In genomic region chr2:24065341-24065740, GRCh38 we compare ENCODE assay signal across 27 cellular contexts. TPM values are rescaled to one million over a fixed set of nuclear protein-coding genes. Genes with fewer than 3 reads are reported as not detected.
DNase-seq lines count a peak whose midpoint lies in the region; ATAC-seq, FAIRE-seq and TF ChIP-seq lines count a peak whose summit lies in the region.
"Had no signal": no experiment of that assay in that cellular context is flagged by ENCODE, and none has a peak within 500 bp of the region (broad histone marks: within the 10 kb centered on the region; RNA-seq: fewer than 3 reads in every experiment).

No MANE protein-coding gene starts in this region.

- FAIRE-seq in HepG2 (lab: Jason Lieb, UNC) = no peak
- FAIRE-seq: A549, D721Med, GM12878 had no signal

- H3K27ac ChIP-seq in HepG2 (ENCODE audit: extremely low read length, insufficient read depth, low read length) (no peak overlapping the region), right lobe of liver (no peak overlapping the region), neural progenitor cell (peak overlapping the region; percentile 37)
- H3K27ac ChIP-seq: A549; BLaER1 treated with 17β-estradiol and CSF1 and Interleukin-3, amounts not matched to agents 10 nM and 100 nM had no signal

- H3K4me3 ChIP-seq in HepG2 (replicated peaks in 1 of 3; ENCODE audit: insufficient read depth in 1 of 3, low read depth in 2 of 3, low read length in 3 of 3) = no peak overlapping the region
- no peak overlapping the region for H3K4me3 ChIP-seq in right lobe of liver
- no peak overlapping the region for H3K4me3 ChIP-seq in neural progenitor cell
- H3K4me3 ChIP-seq: A549; BLaER1 treated with 17β-estradiol and CSF1 and Interleukin-3, amounts not matched to agents 10 nM and 100 nM; GM12878; GM23338 had no signal

- TF ChIP-seq POLR2A in HepG2 (IDR thresholded peaks at IDR 0.05; ENCODE audit: insufficient read depth in 1 of 2, low read depth in 2 of 2, low read length in 2 of 2) (no peak), right lobe of liver (IDR thresholded peaks at IDR 0.05) (no peak)

- no peaks in the 10 kb centered on the region for H3K9me3 ChIP-seq in HepG2 (ENCODE audit: low read length)
- no peaks in the 10 kb centered on the region for H3K9me3 ChIP-seq in right lobe of liver
- H3K9me3 ChIP-seq in neural progenitor cell (ENCODE audit: low read depth) = no peaks in the 10 kb centered on the region
- H3K9me3 ChIP-seq: A549; BE2C; BLaER1 treated with 17β-estradiol and CSF1 and Interleukin-3, amounts not matched to agents 10 nM and 100 nM had no signal

- peaks cover 17 to 56% of the 10 kb centered on the region in 2 experiments for H3K36me3 ChIP-seq in HepG2 (replicated peaks in 1 of 2; ENCODE audit: control insufficient read depth in 1 of 2, insufficient read depth in 2 of 2, low read length in 2 of 2)
- peaks cover 0 to 29% (median 13%) of the 10 kb centered on the region in 4 donors for H3K36me3 ChIP-seq in right lobe of liver
- no peaks in the 10 kb centered on the region for H3K36me3 ChIP-seq in neural progenitor cell

- H3K36me3 Mint-ChIP-seq in activated CD4-positive, alpha-beta T cell treated with anti-CD3 and anti-CD28 coated beads for 36 hours (ENCODE audit: low read depth) = peaks cover 3% of the 10 kb centered on the region
- peaks cover 46% of the 10 kb centered on the region for H3K36me3 Mint-ChIP-seq in activated T-cell treated with anti-CD3 and anti-CD28 coated beads, Interleukin-2, amount 50 U/mL, for 24 hours (ENCODE audit: low read depth)
- peaks cover 6% of the 10 kb centered on the region for H3K36me3 Mint-ChIP-seq in neural progenitor cell

- ATAC-seq in activated CD4-positive, alpha-beta T cell treated with anti-CD3 and anti-CD28 coated beads for 36 hours = peak; percentile 70
- ATAC-seq in HepG2 = no peak
- ATAC-seq in right lobe of liver = no peak
- no peak for ATAC-seq in GM19023 (IDR thresholded peaks at IDR 0.05; ENCODE audit: unreplicated experiment)
- ATAC-seq: A549, GM12878, GM23338, HCT116 had no signal

- TF ChIP-seq EP300 in HepG2 (IDR thresholded peaks at IDR 0.05; ENCODE audit: low read depth in 2 of 2, low read length in 2 of 2) = no peak
- TF ChIP-seq EP300 in HepG2 (CRISPR knock-in tag; IDR thresholded peaks at IDR 0.05; ENCODE audit: borderline replicate concordance) = no peak

- H3F3A ChIP-seq in neural progenitor cell (ENCODE audit: low read depth) = peaks cover 21% of the 10 kb centered on the region

- POLR2A ChIA-PET in activated CD4-positive, alpha-beta T cell treated with anti-CD3 and anti-CD28 coated beads for 36 hours (lab: Charles Lee) = no interaction called here
- POLR2A ChIA-PET in HepG2 (lab: Yijun Ruan, JAX) = interaction anchor here (1.5 to 5.2 kb wide), 7 partner anchors 11 to 138 kb away, joined by 4 to 20 read pairs (median 9); partner anchors contain the start of genes ATAD2B, SF3B6, TP53I3 and WDCP

- H3K4me2 ChIP-seq in HepG2 (ENCODE audit: low read depth, low read length) (no peak overlapping the region), neural progenitor cell (no peak overlapping the region)
- H3K4me2 ChIP-seq: A549; BLaER1 treated with 17β-estradiol and CSF1 and Interleukin-3, amounts not matched to agents 10 nM and 100 nM; GM23338 had no signal

- H3K4me1 Mint-ChIP-seq in activated CD4-positive, alpha-beta T cell treated with anti-CD3 and anti-CD28 coated beads for 36 hours = peaks cover 9% of the 10 kb centered on the region
- H3K4me1 Mint-ChIP-seq in activated T-cell treated with anti-CD3 and anti-CD28 coated beads, Interleukin-2, amount 50 U/mL, for 24 hours (ENCODE audit: low read depth) = peaks cover 13% of the 10 kb centered on the region
- no peaks in the 10 kb centered on the region for H3K4me1 Mint-ChIP-seq in neural progenitor cell
- H3K4me1 Mint-ChIP-seq: CD8-positive, alpha-beta memory T cell; GM23338 had no signal

- H4K20me1 ChIP-seq in HepG2 (ENCODE audit: insufficient read depth, low read length) (no peaks in the 10 kb centered on the region), neural progenitor cell (ENCODE audit: low read depth) (peaks cover 4% of the 10 kb centered on the region)

- no peak for DNase-seq in activated CD4-positive, alpha-beta T cell treated with anti-CD3 and anti-CD28 coated beads for 36 hours
- DNase-seq in activated CD4-positive, alpha-beta T cell treated with anti-CD3 and anti-CD28 coated beads, Interleukin-2, amount 50 U/mL, for 1 hour = no peak
- DNase-seq in activated T-cell treated with anti-CD3 and anti-CD28 coated beads, Interleukin-2, amount 50 U/mL, for 24 hours = no peak
- DNase-seq in activated T-cell treated with anti-CD3 and anti-CD28 coated beads for 4 hours (no peak), HepG2 (ENCODE audit: low spot score) (no peak), right lobe of liver (no peak), neural progenitor cell (ENCODE audit: low spot score) (no peak)
- DNase-seq: 8988T; ACHN; AML-193; BE2C; CD4-positive, alpha-beta T cell; CD8-positive, alpha-beta memory T cell; DMS 273 treated with DMSO at 0.1 percent for 48 hours; DMS79; EL; GDM1; H9 had no signal

- TF ChIP-seq RAD21 in HepG2 (CRISPR knock-in tag; IDR thresholded peaks at IDR 0.05) = no peak

- WGBS in HepG2 (ENCODE audit: low lambda C conversion rate) = 98% methylated on average over 2 of the region's 2 CpGs
- WGBS in right lobe of liver (ENCODE audit: insufficient coverage, low coverage, low lambda C conversion rate, missing lambda C conversion rate) = 77% methylated on average over 2 of the region's 2 CpGs

- intact Hi-C loops in activated CD4-positive, alpha-beta T cell treated with anti-CD3 and anti-CD28 coated beads for 36 hours (cut with DNase I, micrococcal nuclease) = no loop called here
- intact Hi-C loops in HepG2 (cut with micrococcal nuclease; ENCODE audit: unreplicated experiment) (no loop called here), right lobe of liver (cut with DNase I) (no loop called here)

- H3K79me2 ChIP-seq in HepG2 (ENCODE audit: insufficient read depth, low read length) = no peaks in the 10 kb centered on the region
- peaks cover 4% of the 10 kb centered on the region for H3K79me2 ChIP-seq in neural progenitor cell (ENCODE audit: low read depth)

- no TSS peak for BruUV-seq in HepG2 (replicated peaks; lab: Mats Ljungman, UMichigan)

- no peak overlapping the region for H3K27ac Mint-ChIP-seq in activated CD4-positive, alpha-beta T cell treated with anti-CD3 and anti-CD28 coated beads for 36 hours
- H3K27ac Mint-ChIP-seq in activated T-cell treated with anti-CD3 and anti-CD28 coated beads, Interleukin-2, amount 50 U/mL, for 24 hours = peak overlapping the region; percentile 1
- no peak overlapping the region for H3K27ac Mint-ChIP-seq in neural progenitor cell
- H3K27ac Mint-ChIP-seq: CD14-positive monocyte; CD4-positive, alpha-beta T cell; GM23338; H9 had no signal

- H3K27me3 Mint-ChIP-seq in activated CD4-positive, alpha-beta T cell treated with anti-CD3 and anti-CD28 coated beads for 36 hours = no peaks in the 10 kb centered on the region
- H3K27me3 Mint-ChIP-seq in activated T-cell treated with anti-CD3 and anti-CD28 coated beads, Interleukin-2, amount 50 U/mL, for 24 hours = no peaks in the 10 kb centered on the region
- H3K27me3 Mint-ChIP-seq in neural progenitor cell (ENCODE audit: insufficient read depth, low read depth) = no peaks in the 10 kb centered on the region
- H3K27me3 Mint-ChIP-seq: CD4-positive, alpha-beta T cell; CD8-positive, alpha-beta memory T cell had no signal

- H3K4me3 Mint-ChIP-seq in activated CD4-positive, alpha-beta T cell treated with anti-CD3 and anti-CD28 coated beads for 36 hours = no peak overlapping the region
- no peak overlapping the region for H3K4me3 Mint-ChIP-seq in activated T-cell treated with anti-CD3 and anti-CD28 coated beads, Interleukin-2, amount 50 U/mL, for 24 hours
- H3K4me3 Mint-ChIP-seq in neural progenitor cell = no peak overlapping the region
- H3K4me3 Mint-ChIP-seq: CD14-positive monocyte; CD4-positive, alpha-beta T cell; CD8-positive, alpha-beta memory T cell; GM23338; H9 had no signal

- H3K27me3 ChIP-seq in HepG2 (ENCODE audit: control insufficient read depth in 1 of 2, insufficient read depth in 2 of 2, low read length in 2 of 2) (no peaks in the 10 kb centered on the region), right lobe of liver (no peaks in the 10 kb centered on the region), neural progenitor cell (no peaks in the 10 kb centered on the region)
- H3K27me3 ChIP-seq: BE2C; BLaER1 treated with 17β-estradiol and CSF1 and Interleukin-3, amounts not matched to agents 10 nM and 100 nM had no signal

- no peaks in the 10 kb centered on the region for H3K4me1 ChIP-seq in HepG2 (ENCODE audit: insufficient read depth, low read length)
- no peaks in the 10 kb centered on the region for H3K4me1 ChIP-seq in right lobe of liver
- H3K4me1 ChIP-seq in neural progenitor cell = no peaks in the 10 kb centered on the region
- H3K4me1 ChIP-seq: A549, BE2C had no signal

- CTCF ChIA-PET in activated CD4-positive, alpha-beta T cell treated with anti-CD3 and anti-CD28 coated beads for 36 hours (lab: Charles Lee) = interaction anchor here (0.6 kb wide), 1 partner anchor 25 kb away, joined by 3 read pairs; no protein-coding TSS in a partner anchor
- CTCF ChIA-PET in HepG2 (lab: Yijun Ruan, JAX; ENCODE audit: low intra/inter-chr PET ratio, low total read pairs) = no interaction called here

- in situ Hi-C loops in HepG2 (cut with HindIII; ENCODE audit: extremely low pct_ligation_motif_present, low pct_unique_long_range_greater_than_20kb) = no loop called here

- no peak overlapping the region for H2AFZ ChIP-seq in HepG2 (ENCODE audit: low read length)
- no peak overlapping the region for H2AFZ ChIP-seq in neural progenitor cell (replicated peaks)
- H2AFZ ChIP-seq: GM23338 had no signal

- H3K9ac ChIP-seq in HepG2 (ENCODE audit: insufficient read depth, low read depth, low read length) (no peak overlapping the region), neural progenitor cell (no peak overlapping the region)
- H3K9ac ChIP-seq: BLaER1 treated with 17β-estradiol and CSF1 and Interleukin-3, amounts not matched to agents 10 nM and 100 nM had no signal

- TF ChIP-seq CTCF in HepG2 (CRISPR knock-in tag; IDR thresholded peaks at IDR 0.05) (no peak), right lobe of liver (IDR thresholded peaks at IDR 0.05) (no peak), neural progenitor cell (IDR thresholded peaks at IDR 0.05) (no peak)

- no peaks in the 10 kb centered on the region for H3K9me3 Mint-ChIP-seq in activated CD4-positive, alpha-beta T cell treated with anti-CD3 and anti-CD28 coated beads for 36 hours (ENCODE audit: low read depth)
- H3K9me3 Mint-ChIP-seq in activated T-cell treated with anti-CD3 and anti-CD28 coated beads, Interleukin-2, amount 50 U/mL, for 24 hours = no peaks in the 10 kb centered on the region
- H3K9me3 Mint-ChIP-seq in neural progenitor cell = no peaks in the 10 kb centered on the region
- H3K9me3 Mint-ChIP-seq: CD14-positive monocyte; CD4-positive, alpha-beta T cell; CD8-positive, alpha-beta memory T cell; GM23338; H9 had no signal

RNA-seq across cellular contexts. Expression of gene SF3B6, which starts 10.8 kb away (rescaled TPM):
- 100 to 1,000 TPM; 128 to 143 TPM for total RNA-seq in activated CD4-positive, alpha-beta T cell treated with anti-CD3 and anti-CD28 coated beads for 36 hours
- total RNA-seq in HepG2 (2016; rRNA removed; fragmentation: Illumina TruSeq; extraction: Trizol) = 182 and 254 TPM in 2 replicates
- 45.9 and 48.0 TPM in 2 replicates for total RNA-seq in HepG2 (2016; cell fraction: cytosol; rRNA removed; fragmentation: Illumina TruSeq; extraction: Trizol; ENCODE audit: low read depth)
- 184 and 279 TPM in 2 replicates for total RNA-seq in HepG2 (2016; cell fraction: insoluble cytoplasmic fraction; rRNA removed; fragmentation: Illumina TruSeq; extraction: Trizol)
- 58.5 and 66.4 TPM in 2 replicates for total RNA-seq in HepG2 (2016; cell fraction: membrane; rRNA removed; fragmentation: Illumina TruSeq; extraction: Trizol)
- total RNA-seq in HepG2 (2016; cell fraction: nucleus; rRNA removed; fragmentation: Illumina TruSeq; extraction: Trizol) = 61.8 and 72.9 TPM in 2 replicates
- 140 and 177 TPM in 2 replicates for polyA plus RNA-seq in HepG2 (2011; rRNA removed)
- 101 and 135 TPM in 2 replicates for polyA plus RNA-seq in HepG2 (2011; cell fraction: cytosol; rRNA removed)
- polyA plus RNA-seq in HepG2 (2011; cell fraction: nucleus; rRNA removed) = 24.9 and 35.7 TPM in 2 replicates
- polyA plus RNA-seq in HepG2 (2012) = 159 and 167 TPM in 2 replicates
- polyA plus RNA-seq in HepG2 (2016; cell fraction: cytosol; fragmentation: Illumina TruSeq; extraction: Trizol; ENCODE audit: low read depth) = 35.5 and 45.7 TPM in 2 replicates
- polyA plus RNA-seq in HepG2 (2016; cell fraction: insoluble cytoplasmic fraction; fragmentation: Illumina TruSeq; extraction: Trizol; ENCODE audit: low read depth) = 279 and 313 TPM in 2 replicates
- polyA plus RNA-seq in HepG2 (2016; cell fraction: membrane; fragmentation: Illumina TruSeq; extraction: Trizol; ENCODE audit: low read depth) = 54.3 and 63.6 TPM in 2 replicates
- polyA plus RNA-seq in HepG2 (2016; cell fraction: nucleus; fragmentation: Illumina TruSeq; extraction: Trizol; ENCODE audit: insufficient read depth, low read depth) = 127 TPM in 2 replicates
- polyA minus RNA-seq in HepG2 (2011; rRNA and poly(A)+ RNA removed; ENCODE audit: low replicate concordance) = 17.1 and 27.0 TPM in 2 replicates
- 30.5 and 35.6 TPM in 2 replicates for polyA minus RNA-seq in HepG2 (2011; cell fraction: cytosol; rRNA and poly(A)+ RNA removed)
- 21.8 and 26.1 TPM in 2 replicates for polyA minus RNA-seq in HepG2 (2011; cell fraction: nucleus; rRNA and poly(A)+ RNA removed)
- 10 to 100 TPM; 32.7 to 70.8 (median 40.3) TPM for total RNA-seq in right lobe of liver
- total RNA-seq in neural progenitor cell (ENCODE audit: low replicate concordance) = 186 and 329 TPM in 2 replicates

RNA-seq across cellular contexts. Expression of gene FKBP1B, which starts 15.8 kb away (rescaled TPM):
- total RNA-seq in activated CD4-positive, alpha-beta T cell treated with anti-CD3 and anti-CD28 coated beads for 36 hours = 1 to 10 TPM; 1.4 to 1.7 TPM
- total RNA-seq in HepG2 (2016; rRNA removed; fragmentation: Illumina TruSeq; extraction: Trizol) (35.2 and 36.8 TPM in 2 replicates), right lobe of liver (10 to 100 TPM in 1 of 6 experiments, 1 to 10 TPM in 5; 2.4 to 11.0 (median 3.2) TPM), neural progenitor cell (ENCODE audit: low replicate concordance) (46.0 and 58.6 TPM in 2 replicates)
- 55.0 and 71.6 TPM in 2 replicates for total RNA-seq in HepG2 (2016; cell fraction: cytosol; rRNA removed; fragmentation: Illumina TruSeq; extraction: Trizol; ENCODE audit: low read depth)
- total RNA-seq in HepG2 (2016; cell fraction: insoluble cytoplasmic fraction; rRNA removed; fragmentation: Illumina TruSeq; extraction: Trizol) = 34.9 and 36.5 TPM in 2 replicates
- total RNA-seq in HepG2 (2016; cell fraction: membrane; rRNA removed; fragmentation: Illumina TruSeq; extraction: Trizol) = 58.1 and 75.9 TPM in 2 replicates
- total RNA-seq in HepG2 (2016; cell fraction: nucleus; rRNA removed; fragmentation: Illumina TruSeq; extraction: Trizol) = 12.0 and 18.4 TPM in 2 replicates
- 96.3 and 103 TPM in 2 replicates for polyA plus RNA-seq in HepG2 (2011; rRNA removed)
- 87.0 and 103 TPM in 2 replicates for polyA plus RNA-seq in HepG2 (2011; cell fraction: cytosol; rRNA removed)
- 33.1 and 49.7 TPM in 2 replicates for polyA plus RNA-seq in HepG2 (2011; cell fraction: nucleus; rRNA removed)
- polyA plus RNA-seq in HepG2 (2012) = 47.5 and 47.8 TPM in 2 replicates
- 73.6 and 97.4 TPM in 2 replicates for polyA plus RNA-seq in HepG2 (2016; cell fraction: cytosol; fragmentation: Illumina TruSeq; extraction: Trizol; ENCODE audit: low read depth)
- polyA plus RNA-seq in HepG2 (2016; cell fraction: insoluble cytoplasmic fraction; fragmentation: Illumina TruSeq; extraction: Trizol; ENCODE audit: low read depth) = 41.3 and 48.9 TPM in 2 replicates
- 69.3 and 86.0 TPM in 2 replicates for polyA plus RNA-seq in HepG2 (2016; cell fraction: membrane; fragmentation: Illumina TruSeq; extraction: Trizol; ENCODE audit: low read depth)
- 29.4 and 29.5 TPM in 2 replicates for polyA plus RNA-seq in HepG2 (2016; cell fraction: nucleus; fragmentation: Illumina TruSeq; extraction: Trizol; ENCODE audit: insufficient read depth, low read depth)
- 52.4 TPM in 1 of 2 replicates, not detected in the other for polyA minus RNA-seq in HepG2 (2011; rRNA and poly(A)+ RNA removed; ENCODE audit: low replicate concordance)
- 15.2 and 16.6 TPM in 2 replicates for polyA minus RNA-seq in HepG2 (2011; cell fraction: cytosol; rRNA and poly(A)+ RNA removed)
- polyA minus RNA-seq in HepG2 (2011; cell fraction: nucleus; rRNA and poly(A)+ RNA removed) = 10.4 and 15.9 TPM in 2 replicates

RNA-seq across cellular contexts. Expression of gene WDCP, which starts 18.1 kb away (rescaled TPM):
- total RNA-seq in activated CD4-positive, alpha-beta T cell treated with anti-CD3 and anti-CD28 coated beads for 36 hours = 10 to 100 TPM; 13.2 to 21.5 TPM
- 22.6 and 39.4 TPM in 2 replicates for total RNA-seq in HepG2 (2016; rRNA removed; fragmentation: Illumina TruSeq; extraction: Trizol)
- total RNA-seq in HepG2 (2016; cell fraction: cytosol; rRNA removed; fragmentation: Illumina TruSeq; extraction: Trizol; ENCODE audit: low read depth) = 3.2 and 3.4 TPM in 2 replicates
- 23.3 and 42.2 TPM in 2 replicates for total RNA-seq in HepG2 (2016; cell fraction: insoluble cytoplasmic fraction; rRNA removed; fragmentation: Illumina TruSeq; extraction: Trizol)
- 12.6 and 14.9 TPM in 2 replicates for total RNA-seq in HepG2 (2016; cell fraction: membrane; rRNA removed; fragmentation: Illumina TruSeq; extraction: Trizol)
- 18.0 and 19.2 TPM in 2 replicates for total RNA-seq in HepG2 (2016; cell fraction: nucleus; rRNA removed; fragmentation: Illumina TruSeq; extraction: Trizol)
- 17.4 and 20.6 TPM in 2 replicates for polyA plus RNA-seq in HepG2 (2011; rRNA removed)
- 10.3 and 15.6 TPM in 2 replicates for polyA plus RNA-seq in HepG2 (2011; cell fraction: cytosol; rRNA removed)
- 17.4 and 19.0 TPM in 2 replicates for polyA plus RNA-seq in HepG2 (2011; cell fraction: nucleus; rRNA removed)
- 12.5 and 13.0 TPM in 2 replicates for polyA plus RNA-seq in HepG2 (2012)
- 1.0 and 1.3 TPM in 2 replicates for polyA plus RNA-seq in HepG2 (2016; cell fraction: cytosol; fragmentation: Illumina TruSeq; extraction: Trizol; ENCODE audit: low read depth)
- polyA plus RNA-seq in HepG2 (2016; cell fraction: insoluble cytoplasmic fraction; fragmentation: Illumina TruSeq; extraction: Trizol; ENCODE audit: low read depth) = 20.9 and 21.5 TPM in 2 replicates
- polyA plus RNA-seq in HepG2 (2016; cell fraction: membrane; fragmentation: Illumina TruSeq; extraction: Trizol; ENCODE audit: low read depth) = 3.5 and 4.4 TPM in 2 replicates
- polyA plus RNA-seq in HepG2 (2016; cell fraction: nucleus; fragmentation: Illumina TruSeq; extraction: Trizol; ENCODE audit: insufficient read depth, low read depth) = 20.8 and 24.4 TPM in 2 replicates
- 60.3 and 78.7 TPM in 2 replicates for polyA minus RNA-seq in HepG2 (2011; rRNA and poly(A)+ RNA removed; ENCODE audit: low replicate concordance)
- 10.6 and 13.8 TPM in 2 replicates for polyA minus RNA-seq in HepG2 (2011; cell fraction: cytosol; rRNA and poly(A)+ RNA removed)
- polyA minus RNA-seq in HepG2 (2011; cell fraction: nucleus; rRNA and poly(A)+ RNA removed) = 14.5 and 19.5 TPM in 2 replicates
- 1 to 10 TPM; 4.3 to 8.7 (median 5.5) TPM for total RNA-seq in right lobe of liver
- total RNA-seq in neural progenitor cell (ENCODE audit: low replicate concordance) = 21.6 and 25.9 TPM in 2 replicates

RNA-seq across cellular contexts. Expression of gene TP53I3, which starts 19.3 kb away (rescaled TPM):
- total RNA-seq in activated CD4-positive, alpha-beta T cell treated with anti-CD3 and anti-CD28 coated beads for 36 hours = 1 to 10 TPM; 1.0 to 1.2 TPM
- total RNA-seq in HepG2 (2016; rRNA removed; fragmentation: Illumina TruSeq; extraction: Trizol) (44.1 and 48.2 TPM in 2 replicates), right lobe of liver (10 to 100 TPM in 3 of 6 experiments, 1 to 10 TPM in 3; 5.2 to 20.4 (median 9.6) TPM), neural progenitor cell (ENCODE audit: low replicate concordance) (25.8 and 36.5 TPM in 2 replicates)
- 20.7 and 22.2 TPM in 2 replicates for total RNA-seq in HepG2 (2016; cell fraction: cytosol; rRNA removed; fragmentation: Illumina TruSeq; extraction: Trizol; ENCODE audit: low read depth)
- total RNA-seq in HepG2 (2016; cell fraction: insoluble cytoplasmic fraction; rRNA removed; fragmentation: Illumina TruSeq; extraction: Trizol) = 42.9 and 49.7 TPM in 2 replicates
- total RNA-seq in HepG2 (2016; cell fraction: membrane; rRNA removed; fragmentation: Illumina TruSeq; extraction: Trizol) = 24.0 and 30.6 TPM in 2 replicates
- total RNA-seq in HepG2 (2016; cell fraction: nucleus; rRNA removed; fragmentation: Illumina TruSeq; extraction: Trizol) = 28.3 and 28.4 TPM in 2 replicates
- 24.6 and 25.0 TPM in 2 replicates for polyA plus RNA-seq in HepG2 (2011; rRNA removed)
- 21.0 and 30.0 TPM in 2 replicates for polyA plus RNA-seq in HepG2 (2011; cell fraction: cytosol; rRNA removed)
- 49.6 and 56.9 TPM in 2 replicates for polyA plus RNA-seq in HepG2 (2011; cell fraction: nucleus; rRNA removed)
- polyA plus RNA-seq in HepG2 (2012) = 12.6 and 13.5 TPM in 2 replicates
- polyA plus RNA-seq in HepG2 (2016; cell fraction: cytosol; fragmentation: Illumina TruSeq; extraction: Trizol; ENCODE audit: low read depth) = 21.7 and 25.2 TPM in 2 replicates
- polyA plus RNA-seq in HepG2 (2016; cell fraction: insoluble cytoplasmic fraction; fragmentation: Illumina TruSeq; extraction: Trizol; ENCODE audit: low read depth) = 42.5 and 45.3 TPM in 2 replicates
- polyA plus RNA-seq in HepG2 (2016; cell fraction: membrane; fragmentation: Illumina TruSeq; extraction: Trizol; ENCODE audit: low read depth) = 19.9 and 20.6 TPM in 2 replicates
- polyA plus RNA-seq in HepG2 (2016; cell fraction: nucleus; fragmentation: Illumina TruSeq; extraction: Trizol; ENCODE audit: insufficient read depth, low read depth) = 57.4 and 58.7 TPM in 2 replicates
- 28.4 and 29.9 TPM in 2 replicates for polyA minus RNA-seq in HepG2 (2011; rRNA and poly(A)+ RNA removed; ENCODE audit: low replicate concordance)
- 7.3 and 10.7 TPM in 2 replicates for polyA minus RNA-seq in HepG2 (2011; cell fraction: cytosol; rRNA and poly(A)+ RNA removed)
- polyA minus RNA-seq in HepG2 (2011; cell fraction: nucleus; rRNA and poly(A)+ RNA removed) = 11.7 and 12.7 TPM in 2 replicates
- polyA plus RNA-seq: CD8-positive, alpha-beta memory T cell had no signal

RNA-seq across cellular contexts. Expression of gene MFSD2B, which starts 55.5 kb away (rescaled TPM):
- not detected for total RNA-seq in activated CD4-positive, alpha-beta T cell treated with anti-CD3 and anti-CD28 coated beads for 36 hours
- 0.48 and 0.93 TPM in 2 replicates for total RNA-seq in HepG2 (2016; rRNA removed; fragmentation: Illumina TruSeq; extraction: Trizol)
- total RNA-seq in HepG2 (2016; cell fraction: cytosol; rRNA removed; fragmentation: Illumina TruSeq; extraction: Trizol; ENCODE audit: low read depth) = 0.10 and 0.26 TPM in 2 replicates
- 0.45 and 0.68 TPM in 2 replicates for total RNA-seq in HepG2 (2016; cell fraction: insoluble cytoplasmic fraction; rRNA removed; fragmentation: Illumina TruSeq; extraction: Trizol)
- 0.59 and 1.2 TPM in 2 replicates for total RNA-seq in HepG2 (2016; cell fraction: membrane; rRNA removed; fragmentation: Illumina TruSeq; extraction: Trizol)
- total RNA-seq in HepG2 (2016; cell fraction: nucleus; rRNA removed; fragmentation: Illumina TruSeq; extraction: Trizol) = 0.38 and 0.53 TPM in 2 replicates
- 0.07 and 0.21 TPM in 2 replicates for polyA plus RNA-seq in HepG2 (2011; rRNA removed)
- polyA plus RNA-seq in HepG2 (2011; cell fraction: cytosol; rRNA removed) = 0.15 TPM in 1 of 2 replicates, not detected in the other
- polyA plus RNA-seq in HepG2 (2011; cell fraction: nucleus; rRNA removed) = 0.26 and 0.66 TPM in 2 replicates
- polyA plus RNA-seq in HepG2 (2012) = 0.05 and 0.19 TPM in 2 replicates
- 0.68 and 1.1 TPM in 2 replicates for polyA plus RNA-seq in HepG2 (2016; cell fraction: cytosol; fragmentation: Illumina TruSeq; extraction: Trizol; ENCODE audit: low read depth)
- 0.44 and 0.75 TPM in 2 replicates for polyA plus RNA-seq in HepG2 (2016; cell fraction: insoluble cytoplasmic fraction; fragmentation: Illumina TruSeq; extraction: Trizol; ENCODE audit: low read depth)
- polyA plus RNA-seq in HepG2 (2016; cell fraction: membrane; fragmentation: Illumina TruSeq; extraction: Trizol; ENCODE audit: low read depth) = 1.1 and 1.6 TPM in 2 replicates
- 1.1 TPM in 2 replicates for polyA plus RNA-seq in HepG2 (2016; cell fraction: nucleus; fragmentation: Illumina TruSeq; extraction: Trizol; ENCODE audit: insufficient read depth, low read depth)
- polyA minus RNA-seq in HepG2 (2011; rRNA and poly(A)+ RNA removed; ENCODE audit: low replicate concordance) = 0.16 and 1.1 TPM in 2 replicates
- not detected in 2 replicates for polyA minus RNA-seq in HepG2 (2011; cell fraction: cytosol; rRNA and poly(A)+ RNA removed)
- 0.52 and 0.87 TPM in 2 replicates for polyA minus RNA-seq in HepG2 (2011; cell fraction: nucleus; rRNA and poly(A)+ RNA removed)
- total RNA-seq in right lobe of liver = under 1 TPM in 3 of 6 experiments, not detected in 3; 0.07 to 0.62 (median 0.22) TPM
- 0.40 TPM in 1 of 2 replicates, not detected in the other for total RNA-seq in neural progenitor cell (ENCODE audit: low replicate concordance)
- total RNA-seq: H4 had no signal
- polyA plus RNA-seq: CD8-positive, alpha-beta memory T cell had no signal
